Comparison of ENCODE assay signal across 24 cellular contexts in the genomic region with DNA sequence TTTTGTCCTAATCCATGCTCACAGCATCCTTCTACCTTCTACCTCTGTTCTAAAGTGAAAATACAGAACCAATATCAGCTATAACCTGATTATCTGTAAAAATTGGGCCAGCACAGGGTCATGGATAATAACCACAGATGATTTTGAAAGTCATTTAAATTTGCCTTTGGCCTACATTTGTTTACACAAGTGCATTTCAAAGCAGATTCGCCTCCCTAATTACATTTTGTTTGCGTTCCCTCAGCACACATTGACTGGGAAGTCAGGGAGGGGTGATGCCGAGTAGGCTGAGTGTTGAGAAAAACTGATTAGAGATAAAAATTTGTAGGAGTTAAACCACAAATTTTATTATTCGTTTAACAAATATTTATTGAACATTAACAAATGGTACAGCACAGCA. TPM values are rescaled to one million over a fixed set of nuclear protein-coding genes. Genes with fewer than 3 reads are reported as not detected.
A peak's percentile ranks its signal among the peaks of the same experiment; 100 is the strongest.
DNase-seq lines count a peak whose midpoint lies in the region; ATAC-seq and TF ChIP-seq lines count a peak whose summit lies in the region.
"Had no signal": no experiment of that assay in that cellular context is flagged by ENCODE, and none has a peak within 500 bp of the region (broad histone marks: within the 10 kb centered on the region; RNA-seq: fewer than 3 reads in every experiment).

No MANE protein-coding gene starts in this region.

- TF ChIP-seq CTCF in BE2C (IDR thresholded peaks at IDR 0.05; ENCODE audit: low read depth, low read length), result no peak

- no peaks in the 10 kb centered on the region for H3K27me3 ChIP-seq in BE2C
- H3K27me3 ChIP-seq in HUES48 (ENCODE audit: control insufficient read depth, insufficient read depth, low read length), result no peaks in the 10 kb centered on the region
- H3K27me3 ChIP-seq: ascending aorta; BLaER1 treated with 17β-estradiol and CSF1 and Interleukin-3, amounts not matched to agents 10 nM and 100 nM; gastrocnemius medialis; tibial artery had no signal

- H3K4me1 ChIP-seq in BE2C (peaks cover 47% of the 10 kb centered on the region), HUES48 (ENCODE audit: control insufficient read depth, insufficient read depth, low read length) (peaks cover 38% of the 10 kb centered on the region)
- H3K4me1 ChIP-seq: BLaER1 treated with 17β-estradiol and CSF1 and Interleukin-3, amounts not matched to agents 10 nM and 100 nM had no signal

- DNase-seq in BE2C, result peak; percentile 36
- DNase-seq in NCI-H1694 treated with DMSO at 0.1 percent for 48 hours (lab: John Stamatoyannopoulos, UW), result peak; percentile 31
- peak; percentile 71 for DNase-seq in NCI-H748 treated with DMSO at 0.1 percent for 48 hours (lab: John Stamatoyannopoulos, UW)
- no peak for DNase-seq in MV-4-11 (lab: John Stamatoyannopoulos, UW)
- DNase-seq: activated CD4-positive, alpha-beta T cell treated with anti-CD3 and anti-CD28 coated beads for 1 hour; activated CD8-positive, alpha-beta memory T cell treated with anti-CD3 and anti-CD28 coated beads for 24 hours; gastrocnemius medialis; GF-D8; H7; Karpas-422; mammary epithelial cell; small intestine; stimulated activated naive CD8-positive, alpha-beta T cell treated with anti-CD3 and anti-CD28 coated beads, Interleukin-15, Interleukin-2, amounts not matched to agents 100 U/mL and 50 U/mL, for 24 hours; T1000; tibial artery had no signal

- no peak for ATAC-seq in GM21717 (IDR thresholded peaks at IDR 0.05; ENCODE audit: unreplicated experiment)
- ATAC-seq in HG02763 (IDR thresholded peaks at IDR 0.05; ENCODE audit: unreplicated experiment), result no peak
- ATAC-seq in GM19395 (IDR thresholded peaks at IDR 0.05; ENCODE audit: unreplicated experiment), result no peak
- ATAC-seq: activated naive CD4-positive, alpha-beta T cell treated with anti-CD3 and anti-CD28 coated beads, Interleukin-2, amount 50 U/mL, for 72 hours; gastrocnemius medialis; stimulated activated naive CD8-positive, alpha-beta T cell treated with anti-CD3 and anti-CD28 coated beads, Interleukin-15, Interleukin-2, amounts not matched to agents 100 U/mL and 50 U/mL, for 24 hours had no signal

- H3K27ac ChIP-seq in HUES48 (ENCODE audit: low read depth, low read length), result peak overlapping the region; percentile 65
- H3K27ac ChIP-seq: ascending aorta; BLaER1 treated with 17β-estradiol and CSF1 and Interleukin-3, amounts not matched to agents 10 nM and 100 nM; gastrocnemius medialis; tibial artery had no signal

- no peaks in the 10 kb centered on the region for H3K36me3 ChIP-seq in BE2C
- H3K36me3 ChIP-seq in HUES48 (ENCODE audit: control insufficient read depth, insufficient read depth, low read length), result no peaks in the 10 kb centered on the region
- H3K36me3 ChIP-seq: ascending aorta; BLaER1 treated with 17β-estradiol and CSF1 and Interleukin-3, amounts not matched to agents 10 nM and 100 nM; gastrocnemius medialis; tibial artery had no signal

- no peak overlapping the region for H3K9ac ChIP-seq in HUES48 (ENCODE audit: low read depth, low read length)
- H3K9ac ChIP-seq: BLaER1 treated with 17β-estradiol and CSF1 and Interleukin-3, amounts not matched to agents 10 nM and 100 nM had no signal

- H3K4me3 ChIP-seq in BE2C (ENCODE audit: low read depth, low read length) (peak overlapping the region; percentile 22; the same call in 1 of the 2 replicates), HUES48 (ENCODE audit: low read depth, low read length) (no peak overlapping the region)
- H3K4me3 ChIP-seq: ascending aorta; BLaER1 treated with 17β-estradiol and CSF1 and Interleukin-3, amounts not matched to agents 10 nM and 100 nM; gastrocnemius medialis; tibial artery had no signal

- H3K9me3 ChIP-seq in BE2C (no peaks in the 10 kb centered on the region), HUES48 (ENCODE audit: control insufficient read depth, insufficient read depth, low read length) (no peaks in the 10 kb centered on the region)
- H3K9me3 ChIP-seq: ascending aorta; BLaER1 treated with 17β-estradiol and CSF1 and Interleukin-3, amounts not matched to agents 10 nM and 100 nM; gastrocnemius medialis; tibial artery had no signal

RNA-seq across cellular contexts. Expression of a gene that starts 19.2 kb away (rescaled TPM):
- polyA plus RNA-seq in BE2C (2012; ENCODE audit: insufficient read depth, insufficient read length, low read depth), result 4.9 TPM
- polyA plus RNA-seq: esophagus, keratinocyte, mammary epithelial cell had no signal
